26 cellular contexts compared by ENCODE assay signal in the genomic region with DNA sequence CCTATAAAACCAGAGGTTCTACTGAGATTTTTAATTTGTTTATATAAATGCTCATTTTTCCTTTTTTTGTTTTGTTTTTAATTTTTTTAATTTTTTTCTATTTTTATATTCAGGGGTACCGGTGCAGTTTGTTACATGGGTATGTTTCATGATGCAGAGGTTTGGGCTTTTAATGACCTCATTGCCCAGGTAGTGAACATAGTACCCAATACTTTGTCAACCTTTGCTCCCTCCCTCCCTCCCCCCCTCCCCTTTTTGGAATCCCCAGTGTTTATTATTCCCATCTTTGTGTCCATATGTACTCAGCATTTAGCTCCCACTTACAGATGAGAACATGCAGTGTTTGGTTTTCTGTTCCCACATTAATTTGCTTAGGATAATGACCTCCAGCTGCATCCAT.
"Had no signal": no experiment of that assay in that cellular context is flagged by ENCODE, and none has a peak within 500 bp of the region (broad histone marks: within the 10 kb centered on the region; RNA-seq: fewer than 3 reads in every experiment).

No MANE protein-coding gene starts in this region.

- H3K4me1 ChIP-seq: right atrium auricular region, sigmoid colon, transverse colon had no signal

- H3K36me3 ChIP-seq: left ventricle myocardium inferior, neural progenitor cell, ovary, right atrium auricular region, sigmoid colon, stomach, thoracic aorta, transverse colon had no signal

- ATAC-seq: left cardiac atrium; natural killer cell treated with Interleukin-12 subunit alpha and Interleukin-12 subunit beta and Interleukin-15 and Interleukin-18, amount 100 ng/mL, for 72 hours had no signal

- H2AFZ ChIP-seq: hepatocyte, neural progenitor cell had no signal

- H3K4me3 ChIP-seq: hepatocyte, left ventricle myocardium inferior, lung, neural progenitor cell, ovary, right atrium auricular region, sigmoid colon, skin epidermis, stomach, thoracic aorta, transverse colon had no signal

- H3K4me2 ChIP-seq: hepatocyte, neural progenitor cell had no signal

- H3K27ac ChIP-seq: left ventricle myocardium inferior, neural progenitor cell, ovary, right atrium auricular region, sigmoid colon, skin epidermis, stomach, thoracic aorta, transverse colon had no signal

- H3K9me3 ChIP-seq: left ventricle myocardium inferior, ovary, right atrium auricular region, sigmoid colon, stomach, thoracic aorta, transverse colon had no signal

- H3K79me2 ChIP-seq: hepatocyte had no signal

- DNase-seq: effector CD4-positive, alpha-beta T cell; endodermal cell; erythroblast; foreskin melanocyte; head of caudate nucleus; kidney; left cardiac atrium; left ventricle myocardium inferior; mesenchymal stem cell; midbrain; nucleus accumbens; ovary; sigmoid colon; stimulated activated CD4-positive, alpha-beta T cell treated with anti-CD3 and anti-CD28 coated beads, Interleukin-12 subunit alpha, Interleukin-12 subunit beta, amount 100 ng/mL, for 4 hours; stimulated activated naive CD4-positive, alpha-beta T cell; stomach; substantia nigra; transverse colon had no signal

- FAIRE-seq: endothelial cell of umbilical vein had no signal

- H3K9ac ChIP-seq: neural progenitor cell had no signal

- H3K27me3 ChIP-seq: hepatocyte, neural progenitor cell, ovary, right atrium auricular region, sigmoid colon, stomach, transverse colon had no signal
